In genomic region chr13:95180513-95181245, GRCh38 we compare ENCODE assay signal across 19 cellular contexts.
DNase-seq lines count a peak whose midpoint lies in the region; ATAC-seq and TF ChIP-seq lines count a peak whose summit lies in the region.
"Had no signal": no experiment of that assay in that cellular context is flagged by ENCODE, and none has a peak within 500 bp of the region (broad histone marks: within the 10 kb centered on the region; RNA-seq: fewer than 3 reads in every experiment).

No MANE protein-coding gene starts in this region.

- WGBS in testis, 2 donors = 30 to 52% methylated on average over 5 of the region's 5 CpGs

- H3K27ac ChIP-seq in testis (peak overlapping the region; percentile 68 to 73), WERI-Rb-1 (no peak overlapping the region)
- H3K27ac ChIP-seq: 22Rv1, right lobe of liver had no signal

- DNase-seq in DMS53 (lab: John Stamatoyannopoulos, UW) (peak; percentile 2), DMS53 treated with DMSO at 0.1 percent for 48 hours (lab: John Stamatoyannopoulos, UW; ENCODE audit: unreplicated experiment) (no peak), left colon (no peak), testis (peak; percentile 53), WERI-Rb-1 (no peak), COLO668 (lab: John Stamatoyannopoulos, UW; ENCODE audit: unreplicated experiment) (no peak)
- DNase-seq in stimulated activated naive CD4-positive, alpha-beta T cell (lab: John Stamatoyannopoulos, UW) = no peak
- DNase-seq: activated CD4-positive, alpha-beta memory T cell treated with anti-CD3 and anti-CD28 coated beads, Interleukin-2, amount 10 ng/mL, durations not matched to agents 7 days and 5 days; activated effector memory CD4-positive, alpha-beta T cell treated with Interleukin-2 at 50 U/mL for 16 hours; effector memory CD8-positive, alpha-beta T cell; KG1; natural killer cell; NCI-H187 treated with DMSO at 0.1 percent for 48 hours; right lobe of liver; SHP77; stimulated activated naive CD8-positive, alpha-beta T cell treated with anti-CD3 and anti-CD28 coated beads, Interleukin-15, amount 100 ng/mL, for 72 hours; T1000 had no signal

- no peak for ATAC-seq in activated T-helper 17 cell treated with anti-CD3 and anti-CD28 coated beads, Interleukin-2, amount 50 U/mL, for 72 hours (replicated peaks)
- ATAC-seq in left colon = peak; percentile 97
- ATAC-seq: effector memory CD8-positive, alpha-beta T cell; natural killer cell had no signal

- H3K36me3 Mint-ChIP-seq in activated T-helper 17 cell treated with anti-CD3 and anti-CD28 coated beads, Interleukin-2, amount 50 U/mL, for 72 hours (ENCODE audit: low read depth) = peaks cover 26% of the 10 kb centered on the region
- H3K36me3 Mint-ChIP-seq: natural killer cell had no signal

- H3K36me3 ChIP-seq in testis (ENCODE audit: low read depth, missing control alignments) (no peaks in the 10 kb centered on the region), WERI-Rb-1 (no peaks in the 10 kb centered on the region; the same call in 1 of the 2 replicates)
- H3K36me3 ChIP-seq: right lobe of liver had no signal

- TF ChIP-seq POLR2A in testis (IDR thresholded peaks at IDR 0.05) = no peak

- TF ChIP-seq CTCF in testis (IDR thresholded peaks at IDR 0.05) (no peak), WERI-Rb-1 (IDR thresholded peaks at IDR 0.05; ENCODE audit: low read depth, low read length) (no peak)

- H3K9me3 ChIP-seq in testis (no peaks in the 10 kb centered on the region), WERI-Rb-1 (ENCODE audit: severe bottlenecking) (no peaks in the 10 kb centered on the region)
- H3K9me3 ChIP-seq: right lobe of liver had no signal

- no peak overlapping the region for H3K27ac Mint-ChIP-seq in activated T-helper 17 cell treated with anti-CD3 and anti-CD28 coated beads, Interleukin-2, amount 50 U/mL, for 72 hours
- H3K27ac Mint-ChIP-seq: activated CD4-positive, alpha-beta memory T cell treated with anti-CD3 and anti-CD28 coated beads, Interleukin-2, amount 10 ng/mL, durations not matched to agents 7 days and 5 days; stimulated activated naive CD8-positive, alpha-beta T cell treated with anti-CD3 and anti-CD28 coated beads, Interleukin-15, amount 100 ng/mL, for 72 hours had no signal

- H3K27me3 Mint-ChIP-seq in activated T-helper 17 cell treated with anti-CD3 and anti-CD28 coated beads, Interleukin-2, amount 50 U/mL, for 72 hours = no peaks in the 10 kb centered on the region
- H3K27me3 Mint-ChIP-seq: activated CD4-positive, alpha-beta memory T cell treated with anti-CD3 and anti-CD28 coated beads, Interleukin-2, amount 10 ng/mL, durations not matched to agents 7 days and 5 days; effector memory CD8-positive, alpha-beta T cell; stimulated activated naive CD8-positive, alpha-beta T cell treated with anti-CD3 and anti-CD28 coated beads, Interleukin-15, amount 100 ng/mL, for 72 hours had no signal

- intact Hi-C loops in left colon (cut with DNase I, micrococcal nuclease) = loop anchor here in 1 of 2 donors (10.0 kb wide), 1 partner anchor 194 kb away; no protein-coding TSS in a partner anchor
- intact Hi-C loops in testis (cut with DNase I; ENCODE audit: low total_unique reads) = no loop called here

- H3K27me3 ChIP-seq in testis = no peaks in the 10 kb centered on the region
- no peaks in the 10 kb centered on the region for H3K27me3 ChIP-seq in WERI-Rb-1 (ENCODE audit: insufficient read depth, low read depth, severe bottlenecking)
- H3K27me3 ChIP-seq: right lobe of liver had no signal

- peaks cover 21% of the 10 kb centered on the region for H3K4me1 ChIP-seq in testis
- H3K4me1 ChIP-seq: right lobe of liver had no signal

- peaks cover 30% of the 10 kb centered on the region for H3K4me1 Mint-ChIP-seq in activated T-helper 17 cell treated with anti-CD3 and anti-CD28 coated beads, Interleukin-2, amount 50 U/mL, for 72 hours

- H3K9me3 Mint-ChIP-seq in activated T-helper 17 cell treated with anti-CD3 and anti-CD28 coated beads, Interleukin-2, amount 50 U/mL, for 72 hours = peaks cover 8% of the 10 kb centered on the region
- H3K9me3 Mint-ChIP-seq: effector memory CD8-positive, alpha-beta T cell; natural killer cell had no signal

- H3K4me3 Mint-ChIP-seq in activated T-helper 17 cell treated with anti-CD3 and anti-CD28 coated beads, Interleukin-2, amount 50 U/mL, for 72 hours = peak overlapping the region; percentile 8
- H3K4me3 Mint-ChIP-seq: activated CD4-positive, alpha-beta memory T cell treated with anti-CD3 and anti-CD28 coated beads, Interleukin-2, amount 10 ng/mL, durations not matched to agents 7 days and 5 days; effector memory CD8-positive, alpha-beta T cell; natural killer cell; stimulated activated naive CD8-positive, alpha-beta T cell treated with anti-CD3 and anti-CD28 coated beads, Interleukin-15, amount 100 ng/mL, for 72 hours had no signal

- H3K4me3 ChIP-seq in testis (no peak overlapping the region), WERI-Rb-1 (ENCODE audit: low read depth, low read length) (no peak overlapping the region)
- H3K4me3 ChIP-seq: right lobe of liver had no signal

Comparison
In these comparisons a context has a peak if more than half of its experiments do, and no peak if none do; other contexts are left out.
1. DNase-seq: peak in DMS53 (single experiment) and testis (single experiment); none in DMS53 treated with DMSO at 0.1 percent for 48 hours (single experiment), left colon (0 of 2), WERI-Rb-1 (single experiment), stimulated activated naive CD4-positive, alpha-beta T cell (0 of 6) and COLO668 (single experiment).